In the genomic region with DNA sequence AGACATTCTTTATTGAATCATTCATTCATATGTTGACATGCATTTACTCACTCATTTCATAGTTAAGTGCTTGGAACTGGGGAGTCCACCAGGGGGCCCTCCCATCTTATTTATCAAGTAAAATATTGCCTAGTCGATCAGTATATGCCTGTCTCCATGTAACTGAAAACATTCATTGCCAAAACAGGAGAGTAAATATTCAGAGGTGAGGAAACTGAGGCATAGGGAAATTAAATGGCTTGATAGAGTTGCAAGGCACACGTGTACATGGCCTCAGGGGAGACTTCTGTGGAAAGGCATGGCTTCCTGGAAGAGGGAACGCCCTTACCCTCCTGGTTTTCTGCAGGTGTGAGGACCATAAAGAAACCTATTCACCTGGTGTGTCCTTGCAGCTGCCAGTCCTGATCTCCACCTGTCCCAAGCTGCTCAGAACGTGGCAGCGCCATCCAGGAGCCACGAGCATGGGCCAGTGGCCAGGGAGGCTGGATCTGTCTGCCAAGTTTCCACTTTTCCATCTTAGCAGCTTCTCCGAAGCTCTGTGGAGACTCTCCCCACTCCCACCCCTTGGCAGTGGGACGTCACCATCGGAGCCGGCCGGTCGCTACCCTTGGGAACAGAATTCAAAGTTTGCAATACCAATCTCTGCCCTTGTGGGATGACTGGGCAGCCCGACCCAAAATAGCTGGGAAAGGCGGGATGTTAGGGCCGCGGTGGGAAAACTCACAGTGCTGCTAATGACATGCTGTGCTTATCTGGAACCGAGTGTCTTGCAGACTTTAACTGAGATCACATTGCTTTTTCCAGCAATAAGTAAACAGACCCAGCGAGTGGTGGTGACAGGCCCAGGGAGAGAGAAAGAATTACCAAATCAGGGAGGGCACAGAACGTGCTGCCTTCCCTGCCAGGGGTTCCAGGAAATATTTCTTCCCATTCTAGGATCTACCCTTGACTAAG, we compare ENCODE assay signal across 1 cellular context.
TF ChIP-seq lines count a peak whose summit lies in the region.

No MANE protein-coding gene starts in this region.

TF ChIP-seq in GM23338, 12 proteins besides CTCF, POLR2A, EP300 and RAD21 (continued from another document):
- TF ChIP-seq, protein P1, sequence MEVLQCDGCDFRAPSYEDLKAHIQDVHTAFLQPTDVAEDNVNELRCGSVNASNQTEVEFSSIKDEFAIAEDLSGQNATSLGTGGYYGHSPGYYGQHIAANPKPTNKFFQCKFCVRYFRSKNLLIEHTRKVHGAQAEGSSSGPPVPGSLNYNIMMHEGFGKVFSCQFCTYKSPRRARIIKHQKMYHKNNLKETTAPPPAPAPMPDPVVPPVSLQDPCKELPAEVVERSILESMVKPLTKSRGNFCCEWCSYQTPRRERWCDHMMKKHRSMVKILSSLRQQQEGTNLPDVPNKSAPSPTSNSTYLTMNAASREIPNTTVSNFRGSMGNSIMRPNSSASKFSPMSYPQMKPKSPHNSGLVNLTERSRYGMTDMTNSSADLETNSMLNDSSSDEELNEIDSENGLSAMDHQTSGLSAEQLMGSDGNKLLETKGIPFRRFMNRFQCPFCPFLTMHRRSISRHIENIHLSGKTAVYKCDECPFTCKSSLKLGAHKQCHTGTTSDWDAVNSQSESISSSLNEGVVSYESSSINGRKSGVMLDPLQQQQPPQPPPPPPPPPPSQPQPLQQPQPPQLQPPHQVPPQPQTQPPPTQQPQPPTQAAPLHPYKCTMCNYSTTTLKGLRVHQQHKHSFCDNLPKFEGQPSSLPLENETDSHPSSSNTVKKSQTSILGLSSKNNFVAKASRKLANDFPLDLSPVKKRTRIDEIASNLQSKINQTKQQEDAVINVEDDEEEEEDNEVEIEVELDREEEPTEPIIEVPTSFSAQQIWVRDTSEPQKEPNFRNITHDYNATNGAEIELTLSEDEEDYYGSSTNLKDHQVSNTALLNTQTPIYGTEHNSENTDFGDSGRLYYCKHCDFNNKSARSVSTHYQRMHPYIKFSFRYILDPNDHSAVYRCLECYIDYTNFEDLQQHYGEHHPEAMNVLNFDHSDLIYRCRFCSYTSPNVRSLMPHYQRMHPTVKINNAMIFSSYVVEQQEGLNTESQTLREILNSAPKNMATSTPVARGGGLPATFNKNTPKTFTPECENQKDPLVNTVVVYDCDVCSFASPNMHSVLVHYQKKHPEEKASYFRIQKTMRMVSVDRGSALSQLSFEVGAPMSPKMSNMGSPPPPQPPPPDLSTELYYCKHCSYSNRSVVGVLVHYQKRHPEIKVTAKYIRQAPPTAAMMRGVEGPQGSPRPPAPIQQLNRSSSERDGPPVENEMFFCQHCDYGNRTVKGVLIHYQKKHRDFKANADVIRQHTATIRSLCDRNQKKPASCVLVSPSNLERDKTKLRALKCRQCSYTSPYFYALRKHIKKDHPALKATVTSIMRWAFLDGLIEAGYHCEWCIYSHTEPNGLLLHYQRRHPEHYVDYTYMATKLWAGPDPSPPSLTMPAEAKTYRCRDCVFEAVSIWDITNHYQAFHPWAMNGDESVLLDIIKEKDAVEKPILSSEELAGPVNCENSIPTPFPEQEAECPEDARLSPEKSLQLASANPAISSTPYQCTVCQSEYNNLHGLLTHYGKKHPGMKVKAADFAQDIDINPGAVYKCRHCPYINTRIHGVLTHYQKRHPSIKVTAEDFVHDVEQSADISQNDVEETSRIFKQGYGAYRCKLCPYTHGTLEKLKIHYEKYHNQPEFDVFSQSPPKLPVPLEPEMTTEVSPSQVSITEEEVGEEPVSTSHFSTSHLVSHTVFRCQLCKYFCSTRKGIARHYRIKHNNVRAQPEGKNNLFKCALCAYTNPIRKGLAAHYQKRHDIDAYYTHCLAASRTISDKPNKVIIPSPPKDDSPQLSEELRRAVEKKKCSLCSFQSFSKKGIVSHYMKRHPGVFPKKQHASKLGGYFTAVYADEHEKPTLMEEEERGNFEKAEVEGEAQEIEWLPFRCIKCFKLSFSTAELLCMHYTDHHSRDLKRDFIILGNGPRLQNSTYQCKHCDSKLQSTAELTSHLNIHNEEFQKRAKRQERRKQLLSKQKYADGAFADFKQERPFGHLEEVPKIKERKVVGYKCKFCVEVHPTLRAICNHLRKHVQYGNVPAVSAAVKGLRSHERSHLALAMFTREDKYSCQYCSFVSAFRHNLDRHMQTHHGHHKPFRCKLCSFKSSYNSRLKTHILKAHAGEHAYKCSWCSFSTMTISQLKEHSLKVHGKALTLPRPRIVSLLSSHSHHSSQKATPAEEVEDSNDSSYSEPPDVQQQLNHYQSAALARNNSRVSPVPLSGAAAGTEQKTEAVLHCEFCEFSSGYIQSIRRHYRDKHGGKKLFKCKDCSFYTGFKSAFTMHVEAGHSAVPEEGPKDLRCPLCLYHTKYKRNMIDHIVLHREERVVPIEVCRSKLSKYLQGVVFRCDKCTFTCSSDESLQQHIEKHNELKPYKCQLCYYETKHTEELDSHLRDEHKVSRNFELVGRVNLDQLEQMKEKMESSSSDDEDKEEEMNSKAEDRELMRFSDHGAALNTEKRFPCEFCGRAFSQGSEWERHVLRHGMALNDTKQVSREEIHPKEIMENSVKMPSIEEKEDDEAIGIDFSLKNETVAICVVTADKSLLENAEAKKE (CRISPR knock-in tag; IDR thresholded peaks at IDR 0.05), result no peak
- TF ChIP-seq, protein P2, sequence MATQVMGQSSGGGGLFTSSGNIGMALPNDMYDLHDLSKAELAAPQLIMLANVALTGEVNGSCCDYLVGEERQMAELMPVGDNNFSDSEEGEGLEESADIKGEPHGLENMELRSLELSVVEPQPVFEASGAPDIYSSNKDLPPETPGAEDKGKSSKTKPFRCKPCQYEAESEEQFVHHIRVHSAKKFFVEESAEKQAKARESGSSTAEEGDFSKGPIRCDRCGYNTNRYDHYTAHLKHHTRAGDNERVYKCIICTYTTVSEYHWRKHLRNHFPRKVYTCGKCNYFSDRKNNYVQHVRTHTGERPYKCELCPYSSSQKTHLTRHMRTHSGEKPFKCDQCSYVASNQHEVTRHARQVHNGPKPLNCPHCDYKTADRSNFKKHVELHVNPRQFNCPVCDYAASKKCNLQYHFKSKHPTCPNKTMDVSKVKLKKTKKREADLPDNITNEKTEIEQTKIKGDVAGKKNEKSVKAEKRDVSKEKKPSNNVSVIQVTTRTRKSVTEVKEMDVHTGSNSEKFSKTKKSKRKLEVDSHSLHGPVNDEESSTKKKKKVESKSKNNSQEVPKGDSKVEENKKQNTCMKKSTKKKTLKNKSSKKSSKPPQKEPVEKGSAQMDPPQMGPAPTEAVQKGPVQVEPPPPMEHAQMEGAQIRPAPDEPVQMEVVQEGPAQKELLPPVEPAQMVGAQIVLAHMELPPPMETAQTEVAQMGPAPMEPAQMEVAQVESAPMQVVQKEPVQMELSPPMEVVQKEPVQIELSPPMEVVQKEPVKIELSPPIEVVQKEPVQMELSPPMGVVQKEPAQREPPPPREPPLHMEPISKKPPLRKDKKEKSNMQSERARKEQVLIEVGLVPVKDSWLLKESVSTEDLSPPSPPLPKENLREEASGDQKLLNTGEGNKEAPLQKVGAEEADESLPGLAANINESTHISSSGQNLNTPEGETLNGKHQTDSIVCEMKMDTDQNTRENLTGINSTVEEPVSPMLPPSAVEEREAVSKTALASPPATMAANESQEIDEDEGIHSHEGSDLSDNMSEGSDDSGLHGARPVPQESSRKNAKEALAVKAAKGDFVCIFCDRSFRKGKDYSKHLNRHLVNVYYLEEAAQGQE (IDR thresholded peaks at IDR 0.05; ENCODE audit: unreplicated experiment), result no peak
- TF ChIP-seq JUNB (IDR thresholded peaks at IDR 0.05; ENCODE audit: unreplicated experiment) (no peak), EZH2phosphoT487 (IDR thresholded peaks at IDR 0.05; ENCODE audit: unreplicated experiment) (no peak), CREB1 (CRISPR knock-in tag; IDR thresholded peaks at IDR 0.05; ENCODE audit: low read depth) (no peak)
- TF ChIP-seq, protein P3, sequence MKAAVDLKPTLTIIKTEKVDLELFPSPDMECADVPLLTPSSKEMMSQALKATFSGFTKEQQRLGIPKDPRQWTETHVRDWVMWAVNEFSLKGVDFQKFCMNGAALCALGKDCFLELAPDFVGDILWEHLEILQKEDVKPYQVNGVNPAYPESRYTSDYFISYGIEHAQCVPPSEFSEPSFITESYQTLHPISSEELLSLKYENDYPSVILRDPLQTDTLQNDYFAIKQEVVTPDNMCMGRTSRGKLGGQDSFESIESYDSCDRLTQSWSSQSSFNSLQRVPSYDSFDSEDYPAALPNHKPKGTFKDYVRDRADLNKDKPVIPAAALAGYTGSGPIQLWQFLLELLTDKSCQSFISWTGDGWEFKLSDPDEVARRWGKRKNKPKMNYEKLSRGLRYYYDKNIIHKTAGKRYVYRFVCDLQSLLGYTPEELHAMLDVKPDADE (IDR thresholded peaks at IDR 0.05), result no peak
